In genomic region chr5:115573133-115573532, GRCh38 we compare ENCODE assay signal across 15 cellular contexts. TPM values are rescaled to one million over a fixed set of nuclear protein-coding genes. Genes with fewer than 3 reads are reported as not detected.
DNase-seq lines count a peak whose midpoint lies in the region; FAIRE-seq and TF ChIP-seq lines count a peak whose summit lies in the region.
"Had no signal": no experiment of that assay in that cellular context is flagged by ENCODE, and none has a peak within 500 bp of the region (broad histone marks: within the 10 kb centered on the region; RNA-seq: fewer than 3 reads in every experiment).

No MANE protein-coding gene starts in this region.

- peak; percentile 68 for DNase-seq in Daoy (ENCODE audit: low read depth)
- peak; percentile 34 for DNase-seq in HTR-8/SVneo (ENCODE audit: insufficient read length, low spot score)
- peak; percentile 20 for DNase-seq in adipocyte (ENCODE audit: low read depth)
- DNase-seq in foreskin fibroblast: peak; percentile 55 to 79
- DNase-seq in NCI-H187 (lab: John Stamatoyannopoulos, UW): no peak
- DNase-seq in NCI-H1694 (lab: John Stamatoyannopoulos, UW): no peak
- no peak for DNase-seq in OCI-LY7 (ENCODE audit: low spot score)
- no peak for DNase-seq in NCI-H1048 (lab: John Stamatoyannopoulos, UW)
- DNase-seq: adrenal gland; colonic mucosa; heart left ventricle; NCI-H1105 treated with DMSO at 0.1 percent for 48 hours; nephron progenitor cell; NK-92 treated with Interleukin-12 subunit alpha and Interleukin-12 subunit beta, amount 100 ng/mL, for 24 hours; SIG-M5 had no signal

- H3K4me1 ChIP-seq in adipocyte (ENCODE audit: control insufficient read depth, insufficient read depth, low read length) (peaks cover 12% of the 10 kb centered on the region), OCI-LY7 (ENCODE audit: insufficient read depth, low read length, poor library complexity, severe bottlenecking) (no peaks in the 10 kb centered on the region)
- H3K4me1 ChIP-seq: colonic mucosa had no signal

- FAIRE-seq in HTR-8/SVneo (lab: Jason Lieb, UNC): no peak

- intact Hi-C loops in OCI-LY7 (cut with micrococcal nuclease; ENCODE audit: unreplicated experiment): loop anchor here (5.0 kb wide), 1 partner anchor 476 kb away; no protein-coding TSS in a partner anchor

- H3K4me2 ChIP-seq in OCI-LY7 (ENCODE audit: low read length): no peak overlapping the region

- POLR2A ChIA-PET in OCI-LY7 (lab: Charles Lee): interaction anchor here (0.6 to 1.0 kb wide), 3 partner anchors 12 to 413 kb away, joined by 3 read pairs; no protein-coding TSS in a partner anchor

- H3K9me2 ChIP-seq in OCI-LY7 (ENCODE audit: insufficient read depth, low read length): no peaks in the 10 kb centered on the region

- H3K36me3 ChIP-seq in adipocyte (ENCODE audit: control insufficient read depth, insufficient read depth, low read length, severe bottlenecking) (no peaks in the 10 kb centered on the region), OCI-LY7 (ENCODE audit: insufficient read depth, low read length) (no peaks in the 10 kb centered on the region)
- H3K36me3 ChIP-seq: adrenal gland, colonic mucosa, heart left ventricle had no signal

- no peaks in the 10 kb centered on the region for H4K20me1 ChIP-seq in OCI-LY7 (ENCODE audit: insufficient read depth, low read length)

- H3K9me3 ChIP-seq in adipocyte (ENCODE audit: control insufficient read depth, low read length): peaks cover 7% of the 10 kb centered on the region
- H3K9me3 ChIP-seq in OCI-LY7 (ENCODE audit: low read length): 0 out of 2 replicates have a peak, but pooled peaks cover 3% of the 10 kb centered on the region
- H3K9me3 ChIP-seq: colonic mucosa had no signal

- no TSS peak for BruUV-seq in OCI-LY7 (replicated peaks; lab: Mats Ljungman, UMichigan)

- H3K9ac ChIP-seq in adipocyte (ENCODE audit: low read length): no peak overlapping the region

- H3K79me2 ChIP-seq in OCI-LY7 (ENCODE audit: insufficient read depth, low read depth, low read length): no peaks in the 10 kb centered on the region

- no peak for TF ChIP-seq CTCF in foreskin fibroblast (IDR thresholded peaks at IDR 0.05; ENCODE audit: low read depth, low read length)
- no peak for TF ChIP-seq CTCF in OCI-LY7 (conservative IDR thresholded peaks at IDR 0.05; ENCODE audit: low read length)

- H3K27me3 ChIP-seq in adipocyte (replicated peaks; ENCODE audit: control insufficient read depth, insufficient read depth, low read length): no peaks in the 10 kb centered on the region
- H3K27me3 ChIP-seq: adrenal gland, colonic mucosa, heart left ventricle had no signal

- CTCF ChIA-PET in OCI-LY7 (lab: Charles Lee; ENCODE audit: unreplicated experiment): no interaction called here

- no peak overlapping the region for H2AFZ ChIP-seq in OCI-LY7 (ENCODE audit: low read length)

- no peak overlapping the region for H3K27ac ChIP-seq in OCI-LY7 (ENCODE audit: low read depth, low read length, poor library complexity, severe bottlenecking)
- H3K27ac ChIP-seq: adrenal gland, colonic mucosa, heart left ventricle had no signal

- no peak overlapping the region for H3K4me3 ChIP-seq in adipocyte (ENCODE audit: low read length)
- H3K4me3 ChIP-seq in foreskin fibroblast (ENCODE audit: low read depth in 1 of 2, low read length in 2 of 2): no peak overlapping the region
- no peak overlapping the region for H3K4me3 ChIP-seq in OCI-LY7 (ENCODE audit: low read depth, low read length, poor library complexity, severe bottlenecking)
- H3K4me3 ChIP-seq: adrenal gland, colonic mucosa, heart left ventricle had no signal

RNA-seq across cellular contexts. Expression of gene FEM1C, which starts 28.6 kb away (rescaled TPM):
- total RNA-seq in Daoy (2014; rRNA removed; shearing (Covaris generic)): 6.8 TPM in 2 replicates
- 4.6 and 5.6 TPM in 2 replicates for total RNA-seq in OCI-LY7 (2014; rRNA removed; shearing (Covaris generic))
- total RNA-seq in OCI-LY7 (2022): 9.0 and 9.5 TPM in 2 replicates

RNA-seq across cellular contexts. Expression of gene TICAM2, which starts 29.1 kb away (rescaled TPM):
- total RNA-seq in Daoy (2014; rRNA removed; shearing (Covaris generic)): 0.30 and 0.40 TPM in 2 replicates
- not detected in 2 replicates for total RNA-seq in OCI-LY7 (2014; rRNA removed; shearing (Covaris generic))
- total RNA-seq in OCI-LY7 (2022): 0.65 and 0.87 TPM in 2 replicates

RNA-seq across cellular contexts. Expression of gene TMED7, which starts 52.7 kb away (rescaled TPM):
- 113 and 121 TPM in 2 replicates for total RNA-seq in Daoy (2014; rRNA removed; shearing (Covaris generic))
- total RNA-seq in OCI-LY7 (2014; rRNA removed; shearing (Covaris generic)): 50.9 and 55.1 TPM in 2 replicates
- 31.7 and 35.8 TPM in 2 replicates for total RNA-seq in OCI-LY7 (2022)

Comparison
In these comparisons a context has a peak if more than half of its experiments do, and no peak if none do; other contexts are left out.
1. DNase-seq: peak in Daoy (single experiment), HTR-8/SVneo (single experiment), adipocyte (single experiment) and foreskin fibroblast (2 of 2); none in NCI-H187 (0 of 2), NCI-H1694 (single experiment), OCI-LY7 (single experiment) and NCI-H1048 (single experiment).